Comparison of ENCODE assay signal across 1 cellular context in the genomic region with DNA sequence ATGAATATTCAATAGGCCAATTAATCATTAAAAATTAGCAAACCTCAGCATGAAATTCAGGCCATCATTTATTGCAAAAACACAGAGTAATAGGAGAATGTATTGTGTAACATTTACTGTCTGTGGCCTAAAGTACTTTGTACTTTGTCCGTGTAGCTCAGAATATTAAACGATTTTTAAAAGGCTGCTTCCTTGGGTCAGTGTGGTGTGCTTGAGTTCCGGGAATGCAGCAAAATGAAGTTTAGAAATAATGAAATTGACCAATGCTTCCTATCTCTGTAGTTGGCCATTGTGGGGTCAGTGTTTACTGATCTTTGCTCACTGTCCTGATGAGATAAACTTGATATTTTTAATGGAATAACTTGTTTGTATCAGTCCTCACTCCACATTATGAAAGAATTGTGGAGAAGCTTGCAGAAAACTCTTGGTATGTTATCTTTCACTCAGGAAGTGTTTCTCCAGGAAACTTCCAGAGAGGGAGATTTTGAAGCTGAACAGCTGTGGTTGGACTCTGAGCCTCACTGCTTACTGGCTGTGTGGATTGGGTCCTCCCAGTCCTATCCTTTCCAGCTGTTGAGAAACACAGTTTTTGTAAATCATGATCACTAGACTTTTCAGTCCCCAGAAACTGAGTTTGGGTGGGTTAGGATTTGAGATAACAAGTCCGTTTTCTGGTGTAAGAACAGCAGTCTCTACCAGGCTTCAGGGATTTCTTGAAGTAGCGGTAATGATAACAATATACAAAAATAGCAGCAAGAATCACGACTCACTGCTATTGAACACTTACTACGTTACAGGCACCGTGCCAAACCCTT.
TF ChIP-seq lines count a peak whose summit lies in the region.

No MANE protein-coding gene starts in this region.

TF ChIP-seq in HepG2, 621 proteins besides CTCF, POLR2A, EP300 and RAD21 (continued from another document and continues in another):
- TF ChIP-seq FOSL1 (CRISPR knock-in tag; IDR thresholded peaks at IDR 0.05; ENCODE audit: borderline replicate concordance) (no peak), NCOA2 (CRISPR knock-in tag; IDR thresholded peaks at IDR 0.05) (peak; percentile 78), SKI (IDR thresholded peaks at IDR 0.05; ENCODE audit: partially characterized antibody) (peak; percentile 90), NAIF1 (CRISPR knock-in tag; IDR thresholded peaks at IDR 0.05; ENCODE audit: borderline replicate concordance) (no peak), KAT8 (CRISPR knock-in tag; IDR thresholded peaks at IDR 0.05) (peak; percentile 22; the same call in 1 of the 2 replicates), EZH2 (conservative IDR thresholded peaks at IDR 0.05; ENCODE audit: low read depth, low read length) (no peak), ZNF101 (CRISPR knock-in tag; IDR thresholded peaks at IDR 0.05; ENCODE audit: borderline replicate concordance, low read depth) (no peak), PHF5A (CRISPR knock-in tag; IDR thresholded peaks at IDR 0.05; ENCODE audit: low read depth, unreplicated experiment) (peak; percentile 13), NFE2L1 (CRISPR knock-in tag; IDR thresholded peaks at IDR 0.05; ENCODE audit: borderline replicate concordance) (no peak), ZEB1 (IDR thresholded peaks at IDR 0.05; ENCODE audit: insufficient replicate concordance, low read depth) (no peak), ATAD3A (CRISPR knock-in tag; IDR thresholded peaks at IDR 0.05) (no peak), CBX2 (IDR thresholded peaks at IDR 0.05; ENCODE audit: low read depth, low read length) (no peak), CBX2 (CRISPR knock-in tag; IDR thresholded peaks at IDR 0.05; ENCODE audit: low read depth) (no peak), ZNF878 (CRISPR knock-in tag; IDR thresholded peaks at IDR 0.05) (no peak), RARA (CRISPR knock-in tag; IDR thresholded peaks at IDR 0.05) (peak; percentile 68), MIER2 (CRISPR knock-in tag; IDR thresholded peaks at IDR 0.05) (no peak), SALL2 (CRISPR knock-in tag; IDR thresholded peaks at IDR 0.05) (0 out of 2 replicates have a peak, but pooled peaks have one; percentile 32), SOX5 (CRISPR knock-in tag; IDR thresholded peaks at IDR 0.05; ENCODE audit: borderline replicate concordance) (peak; percentile 37; the same call in 1 of the 2 replicates), ZBTB46 (CRISPR knock-in tag; IDR thresholded peaks at IDR 0.05; ENCODE audit: borderline replicate concordance) (no peak), CBX1 (IDR thresholded peaks at IDR 0.05; ENCODE audit: low read depth) (no peak), RXRB (CRISPR knock-in tag; IDR thresholded peaks at IDR 0.05; ENCODE audit: borderline replicate concordance) (peak; percentile 66; the same call in 1 of the 2 replicates), NCOA5 (CRISPR knock-in tag; IDR thresholded peaks at IDR 0.05) (no peak), GMEB2 (CRISPR knock-in tag; IDR thresholded peaks at IDR 0.05; ENCODE audit: low read depth) (no peak), SOX6 (IDR thresholded peaks at IDR 0.05) (no peak), SOX6 (CRISPR knock-in tag; IDR thresholded peaks at IDR 0.05) (peak; percentile 52; the same call in 1 of the 2 replicates), GATAD1 (CRISPR knock-in tag; IDR thresholded peaks at IDR 0.05) (no peak; the same call in 1 of the 2 replicates), ZHX1 (CRISPR knock-in tag; IDR thresholded peaks at IDR 0.05; ENCODE audit: low read depth) (no peak), ZNF572 (CRISPR knock-in tag; IDR thresholded peaks at IDR 0.05) (no peak), FOXC1 (CRISPR knock-in tag; IDR thresholded peaks at IDR 0.05; ENCODE audit: borderline replicate concordance) (no peak), ZNF784 (CRISPR knock-in tag; IDR thresholded peaks at IDR 0.05; ENCODE audit: borderline replicate concordance) (no peak), TGIF2 (CRISPR knock-in tag; IDR thresholded peaks at IDR 0.05) (no peak), RFX3 (CRISPR knock-in tag; IDR thresholded peaks at IDR 0.05) (no peak), ZBTB42 (CRISPR knock-in tag; IDR thresholded peaks at IDR 0.05) (peak; percentile 67; the same call in 1 of the 2 replicates), ZNF331 (CRISPR knock-in tag; IDR thresholded peaks at IDR 0.05) (no peak; the same call in 1 of the 2 replicates), NFE2 (CRISPR knock-in tag; IDR thresholded peaks at IDR 0.05) (no peak), RFXAP (CRISPR knock-in tag; IDR thresholded peaks at IDR 0.05; ENCODE audit: borderline replicate concordance) (peak; percentile 51; the same call in 1 of the 2 replicates), NPAS2 (CRISPR knock-in tag; IDR thresholded peaks at IDR 0.05; ENCODE audit: borderline replicate concordance) (no peak), MED1 (CRISPR knock-in tag; IDR thresholded peaks at IDR 0.05) (peak; percentile 46), ZSCAN20 (CRISPR knock-in tag; IDR thresholded peaks at IDR 0.05; ENCODE audit: borderline replicate concordance) (no peak), NFKB2 (CRISPR knock-in tag; IDR thresholded peaks at IDR 0.05; ENCODE audit: borderline replicate concordance) (no peak), ZNF354B (CRISPR knock-in tag; IDR thresholded peaks at IDR 0.05) (no peak), ZNF691 (CRISPR knock-in tag; IDR thresholded peaks at IDR 0.05; ENCODE audit: borderline replicate concordance, low read depth) (no peak)
- TF ChIP-seq, protein P1, sequence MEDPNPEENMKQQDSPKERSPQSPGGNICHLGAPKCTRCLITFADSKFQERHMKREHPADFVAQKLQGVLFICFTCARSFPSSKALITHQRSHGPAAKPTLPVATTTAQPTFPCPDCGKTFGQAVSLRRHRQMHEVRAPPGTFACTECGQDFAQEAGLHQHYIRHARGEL (CRISPR knock-in tag; IDR thresholded peaks at IDR 0.05): no peak
- TF ChIP-seq, protein P2, sequence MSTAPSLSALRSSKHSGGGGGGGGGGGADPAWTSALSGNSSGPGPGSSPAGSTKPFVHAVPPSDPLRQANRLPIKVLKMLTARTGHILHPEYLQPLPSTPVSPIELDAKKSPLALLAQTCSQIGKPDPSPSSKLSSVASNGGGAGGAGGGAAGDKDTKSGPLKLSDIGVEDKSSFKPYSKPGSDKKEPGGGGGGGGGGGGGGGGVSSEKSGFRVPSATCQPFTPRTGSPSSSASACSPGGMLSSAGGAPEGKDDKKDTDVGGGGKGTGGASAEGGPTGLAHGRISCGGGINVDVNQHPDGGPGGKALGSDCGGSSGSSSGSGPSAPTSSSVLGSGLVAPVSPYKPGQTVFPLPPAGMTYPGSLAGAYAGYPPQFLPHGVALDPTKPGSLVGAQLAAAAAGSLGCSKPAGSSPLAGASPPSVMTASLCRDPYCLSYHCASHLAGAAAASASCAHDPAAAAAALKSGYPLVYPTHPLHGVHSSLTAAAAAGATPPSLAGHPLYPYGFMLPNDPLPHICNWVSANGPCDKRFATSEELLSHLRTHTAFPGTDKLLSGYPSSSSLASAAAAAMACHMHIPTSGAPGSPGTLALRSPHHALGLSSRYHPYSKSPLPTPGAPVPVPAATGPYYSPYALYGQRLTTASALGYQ (CRISPR knock-in tag; IDR thresholded peaks at IDR 0.05): no peak
- TF ChIP-seq, protein P3, sequence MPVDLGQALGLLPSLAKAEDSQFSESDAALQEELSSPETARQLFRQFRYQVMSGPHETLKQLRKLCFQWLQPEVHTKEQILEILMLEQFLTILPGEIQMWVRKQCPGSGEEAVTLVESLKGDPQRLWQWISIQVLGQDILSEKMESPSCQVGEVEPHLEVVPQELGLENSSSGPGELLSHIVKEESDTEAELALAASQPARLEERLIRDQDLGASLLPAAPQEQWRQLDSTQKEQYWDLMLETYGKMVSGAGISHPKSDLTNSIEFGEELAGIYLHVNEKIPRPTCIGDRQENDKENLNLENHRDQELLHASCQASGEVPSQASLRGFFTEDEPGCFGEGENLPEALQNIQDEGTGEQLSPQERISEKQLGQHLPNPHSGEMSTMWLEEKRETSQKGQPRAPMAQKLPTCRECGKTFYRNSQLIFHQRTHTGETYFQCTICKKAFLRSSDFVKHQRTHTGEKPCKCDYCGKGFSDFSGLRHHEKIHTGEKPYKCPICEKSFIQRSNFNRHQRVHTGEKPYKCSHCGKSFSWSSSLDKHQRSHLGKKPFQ (CRISPR knock-in tag; IDR thresholded peaks at IDR 0.05; ENCODE audit: insufficient replicate concordance): no peak
- TF ChIP-seq, protein P4, sequence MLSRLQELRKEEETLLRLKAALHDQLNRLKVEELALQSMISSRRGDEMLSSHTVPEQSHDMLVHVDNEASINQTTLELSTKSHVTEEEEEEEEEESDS (CRISPR knock-in tag; IDR thresholded peaks at IDR 0.05; ENCODE audit: borderline replicate concordance): no peak
- TF ChIP-seq, protein P5, sequence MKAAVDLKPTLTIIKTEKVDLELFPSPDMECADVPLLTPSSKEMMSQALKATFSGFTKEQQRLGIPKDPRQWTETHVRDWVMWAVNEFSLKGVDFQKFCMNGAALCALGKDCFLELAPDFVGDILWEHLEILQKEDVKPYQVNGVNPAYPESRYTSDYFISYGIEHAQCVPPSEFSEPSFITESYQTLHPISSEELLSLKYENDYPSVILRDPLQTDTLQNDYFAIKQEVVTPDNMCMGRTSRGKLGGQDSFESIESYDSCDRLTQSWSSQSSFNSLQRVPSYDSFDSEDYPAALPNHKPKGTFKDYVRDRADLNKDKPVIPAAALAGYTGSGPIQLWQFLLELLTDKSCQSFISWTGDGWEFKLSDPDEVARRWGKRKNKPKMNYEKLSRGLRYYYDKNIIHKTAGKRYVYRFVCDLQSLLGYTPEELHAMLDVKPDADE (CRISPR knock-in tag; IDR thresholded peaks at IDR 0.05): no peak
- TF ChIP-seq, protein P6, sequence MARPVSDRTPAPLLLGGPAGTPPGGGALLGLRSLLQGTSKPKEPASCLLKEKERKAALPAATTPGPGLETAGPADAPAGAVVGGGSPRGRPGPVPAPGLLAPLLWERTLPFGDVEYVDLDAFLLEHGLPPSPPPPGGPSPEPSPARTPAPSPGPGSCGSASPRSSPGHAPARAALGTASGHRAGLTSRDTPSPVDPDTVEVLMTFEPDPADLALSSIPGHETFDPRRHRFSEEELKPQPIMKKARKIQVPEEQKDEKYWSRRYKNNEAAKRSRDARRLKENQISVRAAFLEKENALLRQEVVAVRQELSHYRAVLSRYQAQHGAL (CRISPR knock-in tag; IDR thresholded peaks at IDR 0.05; ENCODE audit: not compliant biosample characterization): no peak
- TF ChIP-seq, protein P7, sequence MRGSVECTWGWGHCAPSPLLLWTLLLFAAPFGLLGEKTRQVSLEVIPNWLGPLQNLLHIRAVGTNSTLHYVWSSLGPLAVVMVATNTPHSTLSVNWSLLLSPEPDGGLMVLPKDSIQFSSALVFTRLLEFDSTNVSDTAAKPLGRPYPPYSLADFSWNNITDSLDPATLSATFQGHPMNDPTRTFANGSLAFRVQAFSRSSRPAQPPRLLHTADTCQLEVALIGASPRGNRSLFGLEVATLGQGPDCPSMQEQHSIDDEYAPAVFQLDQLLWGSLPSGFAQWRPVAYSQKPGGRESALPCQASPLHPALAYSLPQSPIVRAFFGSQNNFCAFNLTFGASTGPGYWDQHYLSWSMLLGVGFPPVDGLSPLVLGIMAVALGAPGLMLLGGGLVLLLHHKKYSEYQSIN (CRISPR knock-in tag; IDR thresholded peaks at IDR 0.05; ENCODE audit: borderline replicate concordance): no peak
